In the genomic region with DNA sequence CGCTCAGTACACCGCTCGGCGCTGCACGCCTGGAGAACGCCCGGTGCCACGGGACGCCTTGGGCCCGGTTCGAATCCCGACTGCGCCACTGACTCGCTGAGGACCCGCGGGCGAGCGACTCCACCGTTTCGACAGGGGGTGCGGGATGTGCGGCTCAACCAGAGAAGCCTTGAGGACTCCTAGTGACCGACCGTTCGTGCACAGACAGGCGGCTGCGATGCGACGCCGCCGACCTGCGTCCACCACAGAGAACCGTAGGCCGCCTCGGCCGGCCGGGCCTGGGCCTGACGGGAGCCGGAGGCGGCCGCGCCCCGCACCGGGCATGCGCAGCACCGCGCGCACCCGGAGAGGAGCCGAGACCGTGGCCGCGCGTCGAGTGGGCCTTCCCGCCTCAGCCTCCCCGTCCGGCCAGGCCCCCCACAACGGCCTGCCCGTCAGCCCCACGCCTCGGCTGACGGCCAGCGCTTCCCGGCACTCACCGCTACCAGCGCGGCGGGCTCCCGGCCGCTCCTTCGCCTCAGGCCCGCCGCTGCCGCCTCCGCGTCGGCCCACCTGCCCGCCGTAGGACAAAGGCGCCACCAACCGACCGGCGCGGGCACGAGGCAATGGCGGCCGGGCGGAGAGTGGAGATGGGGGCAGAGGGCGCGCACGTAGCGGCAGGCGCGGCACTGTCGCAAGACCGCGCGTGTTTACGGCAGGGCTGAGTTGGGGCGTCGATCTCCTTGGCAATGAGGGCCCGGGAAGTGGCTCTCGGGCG, we compare ENCODE assay signal across 8 cellular contexts. TPM values are rescaled to one million over a fixed set of nuclear protein-coding genes. Genes with fewer than 3 reads are reported as not detected.
DNase-seq lines count a peak whose midpoint lies in the region; FAIRE-seq and TF ChIP-seq lines count a peak whose summit lies in the region.

Gene NCOA5, minus strand, starts transcription at position 625 of the 757 bp plus-strand sequence. CDS start 10,538 bp downstream, outside the sequence.

- peak within 1 kb of the TSS; percentile 82; the same call in 1 of the 2 replicates for H3K27ac ChIP-seq in MM.1S (ENCODE audit: low read length)
- peak within 1 kb of the TSS; percentile 88 for H3K27ac ChIP-seq in neural progenitor cell

- H3K4me1 Mint-ChIP-seq in neural progenitor cell = peaks cover 43% of the 10 kb centered on the region

- H3K9ac ChIP-seq in MM.1S (ENCODE audit: low read length) (peak within 1 kb of the TSS; percentile 93), neural progenitor cell (peak within 1 kb of the TSS; percentile 90)

- no peaks in the 10 kb centered on the region for H3K9me2 ChIP-seq in MM.1S (replicated peaks; ENCODE audit: insufficient read depth, low read length)

- H3K27me3 Mint-ChIP-seq in neural progenitor cell (ENCODE audit: insufficient read depth, low read depth) = peaks cover under 1% of the 10 kb centered on the region

- peak within 1 kb of the TSS; percentile 83 for H3K4me2 ChIP-seq in MM.1S (ENCODE audit: low read depth, low read length)
- H3K4me2 ChIP-seq in neural progenitor cell = peak within 1 kb of the TSS; percentile 91

- H3K4me1 ChIP-seq in MM.1S (ENCODE audit: low read length) (peaks cover 9% of the 10 kb centered on the region), neural progenitor cell (peaks cover 21% of the 10 kb centered on the region)

- no peaks in the 10 kb centered on the region for H3K9me3 Mint-ChIP-seq in neural progenitor cell

- no peaks in the 10 kb centered on the region for H3F3A ChIP-seq in MM.1S (ENCODE audit: insufficient read depth, low read length)
- H3F3A ChIP-seq in neural progenitor cell (ENCODE audit: low read depth) = no peaks in the 10 kb centered on the region

- peak within 1 kb of the TSS; percentile 91 for H3K4me3 Mint-ChIP-seq in neural progenitor cell

- no peaks in the 10 kb centered on the region for H3K27me3 ChIP-seq in MM.1S (replicated peaks; ENCODE audit: insufficient read depth, low read length)
- H3K27me3 ChIP-seq in neural progenitor cell = no peaks in the 10 kb centered on the region

- FAIRE-seq in G401.6 (lab: Jason Lieb, UNC) = peak; percentile 31

- H3K9me3 ChIP-seq in MM.1S (replicated peaks; ENCODE audit: insufficient read depth, low read length) (no peaks in the 10 kb centered on the region), neural progenitor cell (ENCODE audit: low read depth) (no peaks in the 10 kb centered on the region)

- TF ChIP-seq CTCF in MM.1S (IDR thresholded peaks at IDR 0.05; ENCODE audit: low read length) = peak; percentile 11; the same call in 1 of the 2 replicates
- peak; percentile 4 for TF ChIP-seq CTCF in foreskin fibroblast (IDR thresholded peaks at IDR 0.05; ENCODE audit: low read depth, low read length)
- peak; percentile 37 for TF ChIP-seq CTCF in neural progenitor cell (IDR thresholded peaks at IDR 0.05)

- no peaks in the 10 kb centered on the region for H3K36me3 ChIP-seq in MM.1S (replicated peaks; ENCODE audit: insufficient read depth, low read length)
- H3K36me3 ChIP-seq in neural progenitor cell = no peaks in the 10 kb centered on the region

- no peaks in the 10 kb centered on the region for H3K36me3 Mint-ChIP-seq in neural progenitor cell

- peak; percentile 98 for DNase-seq in HCEC 1CT
- peak; percentile 96 for DNase-seq in MM.1S
- peak; percentile 59 for DNase-seq in SIG-M5 (lab: John Stamatoyannopoulos, UW)
- peak; percentile 93 for DNase-seq in activated gamma-delta T cell treated with Interleukin-2 at 50 U/mL for 16 hours
- peak; percentile 96 to 98 for DNase-seq in foreskin fibroblast
- DNase-seq in neural progenitor cell (ENCODE audit: low spot score) = peak; percentile 99
- peak; percentile 94 for DNase-seq in stromal cell of bone marrow (ENCODE audit: low read depth)

- H3K27ac Mint-ChIP-seq in neural progenitor cell = peak within 1 kb of the TSS; percentile 97

- peaks cover 49% of the 10 kb centered on the region for H3K79me2 ChIP-seq in MM.1S (ENCODE audit: low read length)
- H3K79me2 ChIP-seq in neural progenitor cell (ENCODE audit: low read depth) = peaks cover 49% of the 10 kb centered on the region

- H3K4me3 ChIP-seq in MM.1S (ENCODE audit: low read length) = peak within 1 kb of the TSS; percentile 77
- peak within 1 kb of the TSS; percentile 83 to 93 for H3K4me3 ChIP-seq in foreskin fibroblast (ENCODE audit: low read depth in 1 of 2, low read length in 2 of 2)
- peak within 1 kb of the TSS; percentile 73 for H3K4me3 ChIP-seq in neural progenitor cell

- H2AFZ ChIP-seq in MM.1S (ENCODE audit: low read length) (peak within 1 kb of the TSS; percentile 76), neural progenitor cell (replicated peaks) (peak within 1 kb of the TSS; percentile 38)

- H4K20me1 ChIP-seq in MM.1S (ENCODE audit: insufficient read depth, low read length) = peaks cover 44% of the 10 kb centered on the region
- peaks cover 48% of the 10 kb centered on the region for H4K20me1 ChIP-seq in neural progenitor cell (ENCODE audit: low read depth)

RNA-seq across cellular contexts. Expression of gene NCOA5, which starts in this region (rescaled TPM):
- 10.3 and 18.4 TPM in 2 replicates for total RNA-seq in neural progenitor cell (ENCODE audit: low replicate concordance)

Comparison
In these comparisons a context has a peak if more than half of its experiments do, and no peak if none do; other contexts are left out.
1. Peak in every context shown above with its lines: DNase-seq, H3K4me3 ChIP-seq and H3K27ac ChIP-seq.